Comparison of ENCODE assay signal across 8 cellular contexts in genomic region chr15:80695911-80696651, GRCh38. TPM values are rescaled to one million over a fixed set of nuclear protein-coding genes. Genes with fewer than 3 reads are reported as not detected.
DNase-seq lines count a peak whose midpoint lies in the region; ATAC-seq and TF ChIP-seq lines count a peak whose summit lies in the region.

No MANE protein-coding gene starts in this region.

- H4K20me1 ChIP-seq in SU-DHL-6 (ENCODE audit: low read depth, low read length) = no peaks in the 10 kb centered on the region

- peak overlapping the region; percentile 63 for H2AFZ ChIP-seq in SU-DHL-6 (ENCODE audit: low read depth, low read length, severe bottlenecking)

- H3K4me1 ChIP-seq in CD4-positive, alpha-beta memory T cell (ENCODE audit: insufficient read depth, low read length) = peaks cover 16% of the 10 kb centered on the region
- peaks cover 3 to 18% (median 11%) of the 10 kb centered on the region in 4 donors for H3K4me1 ChIP-seq in liver (ENCODE audit: control insufficient read depth in 4 of 4, insufficient read depth in 4 of 4, low read length in 3 of 4)

- H3K4me3 ChIP-seq in CD4-positive, alpha-beta memory T cell (ENCODE audit: low read length in 2 of 2) = peak overlapping the region; percentile 26 to 59
- peak overlapping the region; percentile 60 for H3K4me3 ChIP-seq in SU-DHL-6 (ENCODE audit: insufficient read depth, low read length, poor library complexity, severe bottlenecking)
- H3K4me3 ChIP-seq in liver (ENCODE audit: low read depth in 1 of 3, low read length in 3 of 3) = peak overlapping the region; percentile 47 to 92 (median 65)

- peak in 4 of 5 donors; percentile 12 to 24 (median 20) for DNase-seq in CD4-positive, alpha-beta memory T cell
- peak; percentile 3 for DNase-seq in HFFc6
- peak; percentile 2 for DNase-seq in central memory CD4-positive, alpha-beta T cell
- peak; percentile 5 for DNase-seq in stimulated activated naive CD4-positive, alpha-beta T cell treated with Interleukin-2 at 50 U/mL for 16 hours (lab: John Stamatoyannopoulos, UW)
- DNase-seq in activated CD4-positive, CD25-positive, alpha-beta regulatory T cell treated with anti-CD3 and anti-CD28 coated beads, Interleukin-2, amount 50 U/mL, for 72 hours = no peak

- peaks cover 3 to 9% of the 10 kb centered on the region in 2 donors for H3K36me3 Mint-ChIP-seq in CD4-positive, alpha-beta memory T cell
- H3K36me3 Mint-ChIP-seq in HFFc6 (ENCODE audit: low read depth) = peaks cover 20% of the 10 kb centered on the region

- no peaks in the 10 kb centered on the region for H3K9me2 ChIP-seq in SU-DHL-6 (replicated peaks; ENCODE audit: insufficient read depth, low read length)

- no peak overlapping the region for H3K27ac ChIP-seq in CD4-positive, alpha-beta memory T cell (ENCODE audit: low read depth, low read length)
- H3K27ac ChIP-seq in SU-DHL-6 (ENCODE audit: low read depth, low read length) (no peak overlapping the region), liver (ENCODE audit: low read depth in 1 of 2, low read length in 2 of 2) (no peak overlapping the region)

- H3K4me3 Mint-ChIP-seq in CD4-positive, alpha-beta memory T cell = peak overlapping the region; percentile 89 to 95 (median 92)
- peak overlapping the region; percentile 93 for H3K4me3 Mint-ChIP-seq in HFFc6

- H3K4me2 ChIP-seq in SU-DHL-6 (ENCODE audit: low read depth, low read length, poor library complexity, severe bottlenecking) = peak overlapping the region; percentile 58

- no peaks in the 10 kb centered on the region for H3K79me2 ChIP-seq in SU-DHL-6 (ENCODE audit: insufficient read depth, low read length)

- H3K36me3 ChIP-seq in CD4-positive, alpha-beta memory T cell (ENCODE audit: insufficient read depth, low read length) = no peaks in the 10 kb centered on the region
- H3K36me3 ChIP-seq in SU-DHL-6 (ENCODE audit: low read length) (no peaks in the 10 kb centered on the region), liver (ENCODE audit: control insufficient read depth in 4 of 4, insufficient read depth in 3 of 4, low read depth in 1 of 4, low read length in 3 of 4) (no peaks in the 10 kb centered on the region)

- ATAC-seq in HG03039 (IDR thresholded peaks at IDR 0.05; ENCODE audit: unreplicated experiment) = no peak

- peak in 1 of 2 donors; percentile 43 for TF ChIP-seq RAD21 in liver (IDR thresholded peaks at IDR 0.05)

- H3K4me1 Mint-ChIP-seq in CD4-positive, alpha-beta memory T cell = peaks cover 15 to 27% (median 20%) of the 10 kb centered on the region in 4 donors
- H3K4me1 Mint-ChIP-seq in HFFc6 (ENCODE audit: low read depth) = peaks cover 50% of the 10 kb centered on the region

- peaks cover 0 to 2% of the 10 kb centered on the region in 2 donors for H3K27me3 Mint-ChIP-seq in CD4-positive, alpha-beta memory T cell
- H3K27me3 Mint-ChIP-seq in HFFc6 (ENCODE audit: insufficient read depth) = no peaks in the 10 kb centered on the region

- POLR2A ChIA-PET in CD4-positive, alpha-beta memory T cell (lab: Charles Lee; ENCODE audit: partially characterized antibody) = interaction anchor here (0.9 to 2.2 kb wide), 2 partner anchors 9 to 305 kb away, joined by 3 to 10 read pairs; partner anchors contain the start of gene TLNRD1

- TF ChIP-seq CTCF in HFFc6 (IDR thresholded peaks at IDR 0.05) (peak; percentile 55), SU-DHL-6 (IDR thresholded peaks at IDR 0.05; ENCODE audit: insufficient read depth, low read length, poor library complexity, severe bottlenecking) (no peak), liver (IDR thresholded peaks at IDR 0.05; ENCODE audit: low read depth, low read length, missing input control) (peak; percentile 26)

- WGBS in liver = 13% methylated on average over 43 of the region's 43 CpGs

- CTCF ChIA-PET in CD4-positive, alpha-beta memory T cell (lab: Charles Lee; ENCODE audit: partially characterized antibody) = interaction anchor here (0.9 kb wide), 1 partner anchor 274 kb away, joined by 4 read pairs; no protein-coding TSS in a partner anchor

- H3K27me3 ChIP-seq in CD4-positive, alpha-beta memory T cell (ENCODE audit: insufficient read depth, low read length) = no peaks in the 10 kb centered on the region
- H3K27me3 ChIP-seq in SU-DHL-6 (ENCODE audit: low read length) = no peaks in the 10 kb centered on the region
- H3K27me3 ChIP-seq in liver (ENCODE audit: control insufficient read depth in 4 of 4, insufficient read depth in 4 of 4, low read length in 3 of 4) = no peaks in the 10 kb centered on the region

- H3K9me3 ChIP-seq in CD4-positive, alpha-beta memory T cell (ENCODE audit: control insufficient read depth in 1 of 2, low read length in 2 of 2) = no peaks in the 10 kb centered on the region
- no peaks in the 10 kb centered on the region for H3K9me3 ChIP-seq in SU-DHL-6 (ENCODE audit: insufficient read depth, low read length)
- H3K9me3 ChIP-seq in liver (ENCODE audit: control insufficient read depth in 4 of 4, low read length in 3 of 4) = no peaks in the 10 kb centered on the region

- H3K9ac ChIP-seq in SU-DHL-6 (ENCODE audit: low read length) (peak overlapping the region; percentile 56), liver (ENCODE audit: low read depth in 1 of 2, low read length in 2 of 2) (no peak overlapping the region)

- intact Hi-C loops in CD4-positive, alpha-beta memory T cell (cut with micrococcal nuclease) = loop anchor here (10.0 kb wide), 2 partner anchors 241 to 289 kb away; partner anchors contain the start of gene MESD

- H3K9me3 Mint-ChIP-seq in CD4-positive, alpha-beta memory T cell = peaks cover 0 to 2% (median 0%) of the 10 kb centered on the region in 8 donors
- no peaks in the 10 kb centered on the region for H3K9me3 Mint-ChIP-seq in HFFc6

- peaks cover 11% of the 10 kb centered on the region; the same call in 1 of the 2 replicates for H3F3A ChIP-seq in SU-DHL-6 (ENCODE audit: insufficient read depth)

- H3K27ac Mint-ChIP-seq in CD4-positive, alpha-beta memory T cell = peak overlapping the region; percentile 44 to 89 (median 83)
- H3K27ac Mint-ChIP-seq in HFFc6 = peak overlapping the region; percentile 78

TF ChIP-seq in liver, 16 proteins besides CTCF, POLR2A, EP300 and RAD21:
- no peak for TF ChIP-seq EGR1 (IDR thresholded peaks at IDR 0.05; ENCODE audit: low read depth in 2 of 2)
- no peak for TF ChIP-seq GABPA (IDR thresholded peaks at IDR 0.05 in 1 of 2, conservative IDR thresholded peaks at IDR 0.05 in 1 of 2)
- TF ChIP-seq FOXA2 (IDR thresholded peaks at IDR 0.05) = no peak
- no peak for TF ChIP-seq RXRA (IDR thresholded peaks at IDR 0.05)
- no peak for TF ChIP-seq HNF4A (conservative IDR thresholded peaks at IDR 0.05)
- TF ChIP-seq FOXA1 (IDR thresholded peaks at IDR 0.05) = no peak
- no peak for TF ChIP-seq YY1 (IDR thresholded peaks at IDR 0.05)
- no peak for TF ChIP-seq SP1 (IDR thresholded peaks at IDR 0.05)
- TF ChIP-seq TAF1 (conservative IDR thresholded peaks at IDR 0.05) = no peak
- TF ChIP-seq, protein P1, sequence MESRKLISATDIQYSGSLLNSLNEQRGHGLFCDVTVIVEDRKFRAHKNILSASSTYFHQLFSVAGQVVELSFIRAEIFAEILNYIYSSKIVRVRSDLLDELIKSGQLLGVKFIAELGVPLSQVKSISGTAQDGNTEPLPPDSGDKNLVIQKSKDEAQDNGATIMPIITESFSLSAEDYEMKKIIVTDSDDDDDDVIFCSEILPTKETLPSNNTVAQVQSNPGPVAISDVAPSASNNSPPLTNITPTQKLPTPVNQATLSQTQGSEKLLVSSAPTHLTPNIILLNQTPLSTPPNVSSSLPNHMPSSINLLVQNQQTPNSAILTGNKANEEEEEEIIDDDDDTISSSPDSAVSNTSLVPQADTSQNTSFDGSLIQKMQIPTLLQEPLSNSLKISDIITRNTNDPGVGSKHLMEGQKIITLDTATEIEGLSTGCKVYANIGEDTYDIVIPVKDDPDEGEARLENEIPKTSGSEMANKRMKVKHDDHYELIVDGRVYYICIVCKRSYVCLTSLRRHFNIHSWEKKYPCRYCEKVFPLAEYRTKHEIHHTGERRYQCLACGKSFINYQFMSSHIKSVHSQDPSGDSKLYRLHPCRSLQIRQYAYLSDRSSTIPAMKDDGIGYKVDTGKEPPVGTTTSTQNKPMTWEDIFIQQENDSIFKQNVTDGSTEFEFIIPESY (IDR thresholded peaks at IDR 0.05) = no peak
TF ChIP-seq in liver: peak in this region for 0.

RNA-seq across cellular contexts. Expression of gene ABHD17C, which starts 1.0 kb away (rescaled TPM):
- 1 to 10 TPM; 3.6 to 3.8 TPM for total RNA-seq in CD4-positive, alpha-beta memory T cell
- polyA plus RNA-seq in CD4-positive, alpha-beta memory T cell = 1 to 10 TPM in 1 of 2 donors, under 1 TPM in 1; 0.32 to 3.1 TPM
- 10 to 100 TPM in 5 of 6 experiments, 1 to 10 TPM in 1; 8.5 to 21.4 (median 15.9) TPM for total RNA-seq in HFFc6 (2021; fragmentation: NEBNext Ultra II Directional; extraction: Animal tissue kit (Norgen Biotek cat#: 25700))
- total RNA-seq in liver = 1 to 10 TPM in 1 of 2 donors, under 1 TPM in 1; 0.79 to 2.9 TPM
- polyA plus RNA-seq in liver = 1 to 10 TPM; 1.0 to 3.0 TPM
